ENCODE assay signal across 1 cellular context in the genomic region with DNA sequence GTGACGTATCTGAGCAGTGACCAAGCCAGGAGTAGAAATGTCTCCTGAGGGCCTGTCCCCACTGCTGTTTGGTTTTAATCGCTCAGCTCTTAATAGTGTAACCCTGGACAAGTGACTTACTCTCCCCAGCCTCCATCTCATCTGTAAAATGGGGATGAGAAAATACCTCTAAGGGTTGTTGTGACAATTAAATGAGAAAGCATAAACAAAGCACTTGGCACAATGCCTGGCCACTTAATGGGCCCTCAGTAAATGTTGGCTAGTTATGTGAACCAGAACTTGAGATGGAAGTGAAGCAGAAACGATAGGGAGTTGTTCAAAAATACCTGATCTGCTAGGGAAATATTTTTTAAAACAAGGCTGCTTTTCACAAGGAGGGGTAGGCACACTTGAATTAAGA.
TF ChIP-seq lines count a peak whose summit lies in the region.

No MANE protein-coding gene starts in this region.

TF ChIP-seq in HepG2, 621 proteins besides CTCF, POLR2A, EP300 and RAD21:
- TF ChIP-seq AGO2 (optimal IDR thresholded peaks at IDR 0.05; ENCODE audit: low read depth, low read length) = no peak
- no peak for TF ChIP-seq GTF3A (CRISPR knock-in tag; conservative IDR thresholded peaks at IDR 0.05)
- no peak for TF ChIP-seq NR2F1 (CRISPR knock-in tag; IDR thresholded peaks at IDR 0.05)
- TF ChIP-seq ZNF629 (CRISPR knock-in tag; conservative IDR thresholded peaks at IDR 0.05) = peak; percentile 41; the same call in 1 of the 2 replicates
- no peak for TF ChIP-seq DMAP1 (CRISPR knock-in tag; IDR thresholded peaks at IDR 0.05)
- no peak for TF ChIP-seq MAFG (CRISPR knock-in tag; IDR thresholded peaks at IDR 0.05)
- TF ChIP-seq ZNF816 (CRISPR knock-in tag; IDR thresholded peaks at IDR 0.05; ENCODE audit: borderline replicate concordance) = no peak
- no peak for TF ChIP-seq SNAI1 (CRISPR knock-in tag; IDR thresholded peaks at IDR 0.05; ENCODE audit: borderline replicate concordance)
